In the genomic region with DNA sequence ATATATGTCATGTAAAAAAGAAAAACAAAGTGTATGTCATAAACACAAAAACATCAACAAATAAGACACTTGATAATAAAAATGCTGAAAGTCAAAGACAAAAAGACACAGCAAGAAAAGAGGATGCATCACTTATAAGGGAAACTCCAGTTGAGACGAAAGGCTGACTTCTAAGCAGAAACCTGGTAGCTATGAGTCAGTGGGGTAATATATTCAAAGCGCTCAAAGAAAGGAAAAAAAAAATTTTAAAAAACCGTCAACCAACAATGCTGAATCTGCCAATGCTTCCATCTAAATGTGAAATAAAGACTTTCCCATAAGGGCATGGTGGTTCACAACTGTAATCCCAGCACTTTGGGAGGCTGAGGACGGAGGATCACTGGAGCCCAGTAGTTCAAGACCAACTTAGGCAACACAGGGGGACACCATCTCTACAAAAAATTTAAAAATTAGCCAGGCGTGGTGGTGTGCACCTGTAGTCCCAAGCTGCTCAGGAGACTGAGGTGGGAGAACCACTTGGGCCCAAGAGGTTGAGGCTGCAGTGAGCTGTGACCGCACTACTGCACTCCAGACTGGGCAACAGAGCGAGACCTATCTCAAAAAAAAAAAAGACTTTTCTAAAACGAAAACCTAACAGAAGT, we compare ENCODE assay signal across 10 cellular contexts. TPM values are rescaled to one million over a fixed set of nuclear protein-coding genes. Genes with fewer than 3 reads are reported as not detected.
A peak's percentile ranks its signal among the peaks of the same experiment; 100 is the strongest.
DNase-seq lines count a peak whose midpoint lies in the region; ATAC-seq, FAIRE-seq and TF ChIP-seq lines count a peak whose summit lies in the region.
"Had no signal": no experiment of that assay in that cellular context is flagged by ENCODE, and none has a peak within 500 bp of the region (broad histone marks: within the 10 kb centered on the region; RNA-seq: fewer than 3 reads in every experiment).

No MANE protein-coding gene starts in this region.

- TF ChIP-seq RAD21 in GM12878 (IDR thresholded peaks at IDR 0.05; ENCODE audit: insufficient read depth, low read depth, low read length): no peak

- TF ChIP-seq POLR2A in GM12878 (IDR thresholded peaks at IDR 0.05; ENCODE audit: low read depth, low read length) (no peak), sigmoid colon (IDR thresholded peaks at IDR 0.05) (no peak)

- no peak for TF ChIP-seq CTCF in GM13977 (IDR thresholded peaks at IDR 0.05; ENCODE audit: extremely low read depth, insufficient read depth, missing control alignments)
- no peak for TF ChIP-seq CTCF in GM12878 (IDR thresholded peaks at IDR 0.05 in 2 of 3, conservative IDR thresholded peaks at IDR 0.05 in 1 of 3; ENCODE audit: control insufficient read depth in 2 of 3, extremely low read depth in 1 of 3, insufficient read depth in 1 of 3, low read depth in 3 of 3, low read length in 3 of 3)
- no peak for TF ChIP-seq CTCF in sigmoid colon (IDR thresholded peaks at IDR 0.05)

- DNase-seq in GM13977 (ENCODE audit: low spot score): peak; percentile 58
- peak; percentile 74 for DNase-seq in GM12878 (ENCODE audit: low read depth, low spot score)
- DNase-seq in sigmoid colon: no peak
- DNase-seq in effector CD8-positive, alpha-beta T cell (lab: John Stamatoyannopoulos, UW): no peak
- DNase-seq in NCI-H146 treated with DMSO at 0.1 percent for 48 hours (lab: John Stamatoyannopoulos, UW; ENCODE audit: unreplicated experiment): no peak
- no peak for DNase-seq in nucleus accumbens (lab: John Stamatoyannopoulos, UW)
- DNase-seq: cerebellar nuclear complex, T-helper 9 cell had no signal

- POLR2A ChIA-PET in GM12878 (lab: Charles Lee): interaction anchor here (0.6 to 5.1 kb wide), 10 partner anchors 10 to 117 kb away, joined by 3 to 42 read pairs (median 3); no protein-coding TSS in a partner anchor

- under 1% methylated on average over 8 of the region's 8 CpGs for WGBS in GM12878 (ENCODE audit: insufficient coverage, insufficient replicate concordance, low lambda C conversion rate, missing lambda C conversion rate)
- 67 to 90% methylated on average over 8 of the region's 8 CpGs for WGBS in sigmoid colon, 2 donors

- no TSS peak for BruUV-seq in GM12878 (replicated peaks; lab: Mats Ljungman, UMichigan)

- ATAC-seq in GM19468 (IDR thresholded peaks at IDR 0.05; ENCODE audit: extremely low read depth, unreplicated experiment) (peak; percentile 32), HG03159 (IDR thresholded peaks at IDR 0.05; ENCODE audit: unreplicated experiment) (peak; percentile 71), GM12878 (peak; percentile 83)

- CTCF ChIA-PET in GM12878 (lab: Yijun Ruan, JAX): interaction anchor here (0.6 to 4.9 kb wide), 10 partner anchors 9 to 104 kb away, joined by 3 to 38 read pairs (median 4); no protein-coding TSS in a partner anchor

- SMC1A ChIA-PET in GM12878 (lab: Charles Lee; ENCODE audit: uncharacterized antibody, unreplicated experiment): interaction anchor here (0.6 to 12.4 kb wide), 12 partner anchors 10 to 151 kb away, joined by 3 to 169 read pairs (median 4); no protein-coding TSS in a partner anchor

- intact Hi-C loops in GM12878 (cut with micrococcal nuclease; ENCODE audit: unreplicated experiment): loop anchor here (2.0 kb wide), 1 partner anchor 15 kb away; no protein-coding TSS in a partner anchor
- intact Hi-C loops in sigmoid colon (cut with DNase I): no loop called here

- H2AFZ ChIP-seq in GM12878 (ENCODE audit: control insufficient read depth, low read depth, low read length): no peak overlapping the region

- no peaks in the 10 kb centered on the region; the same call in 1 of the 3 replicates for H3K9me3 ChIP-seq in GM12878 (replicated peaks; ENCODE audit: control insufficient read depth, insufficient read depth, low read length)
- H3K9me3 ChIP-seq in sigmoid colon: no peaks in the 10 kb centered on the region

- no peaks in the 10 kb centered on the region for H4K20me1 ChIP-seq in GM12878 (ENCODE audit: control insufficient read depth, insufficient read depth)

- H3K79me2 ChIP-seq in GM12878 (ENCODE audit: control insufficient read depth, insufficient read depth, low read length): peaks cover 86% of the 10 kb centered on the region

- TF ChIP-seq EP300 in GM12878 (IDR thresholded peaks at IDR 0.05; ENCODE audit: borderline replicate concordance in 1 of 2, control insufficient read depth in 1 of 2, low read depth in 2 of 2, low read length in 2 of 2): peak in 1 of 2 experiments; percentile 58; a peak in 1 of 4 replicates
- TF ChIP-seq EP300 in sigmoid colon (IDR thresholded peaks at IDR 0.05): no peak

- peaks cover 49% of the 10 kb centered on the region for H3K4me1 ChIP-seq in GM12878 (ENCODE audit: control insufficient read depth, insufficient read depth, low read length)
- H3K4me1 ChIP-seq in sigmoid colon: peaks cover 0 to 66% (median 38%) of the 10 kb centered on the region in 4 donors

- H3K27ac ChIP-seq in GM12878 (ENCODE audit: control insufficient read depth, insufficient read depth): peak overlapping the region; percentile 74
- H3K27ac ChIP-seq in sigmoid colon: peak overlapping the region in 1 of 4 donors; percentile 30

- peak; percentile 31 for FAIRE-seq in GM12878 (lab: Jason Lieb, UNC)

- no peak overlapping the region for H3K9ac ChIP-seq in GM12878 (ENCODE audit: control insufficient read depth, insufficient read depth, low read length)

- H3K27me3 ChIP-seq in GM12878 (replicated peaks in 1 of 2; ENCODE audit: control insufficient read depth in 2 of 2, insufficient read depth in 2 of 2, low read length in 1 of 2) (no peaks in the 10 kb centered on the region), sigmoid colon (no peaks in the 10 kb centered on the region)

- H3K36me3 ChIP-seq in GM12878 (ENCODE audit: control insufficient read depth in 2 of 2, insufficient read depth in 2 of 2, low read length in 1 of 2) (no peaks in the 10 kb centered on the region), sigmoid colon (no peaks in the 10 kb centered on the region)

- peak overlapping the region; percentile 66 for H3K4me2 ChIP-seq in GM12878 (ENCODE audit: control insufficient read depth, insufficient read depth)

- peak overlapping the region; percentile 48 for H3K4me3 ChIP-seq in GM12878
- no peak overlapping the region for H3K4me3 ChIP-seq in sigmoid colon

- RAD21 ChIA-PET in GM12878 (lab: Charles Lee; ENCODE audit: unreplicated experiment): interaction anchor here (0.6 to 5.6 kb wide), 13 partner anchors 10 to 100 kb away, joined by 3 to 53 read pairs (median 4); no protein-coding TSS in a partner anchor

- in situ Hi-C loops in GM13977 (cut with MboI; ENCODE audit: low pct_unique_long_range_greater_than_20kb, low sequenced_read_pairs, unreplicated experiment) (no loop called here), GM12878 (cut with MboI) (no loop called here)

TF ChIP-seq in GM12878, 131 proteins besides CTCF, POLR2A, EP300 and RAD21 (continues in another document):
- TF ChIP-seq ATF7 (IDR thresholded peaks at IDR 0.05; ENCODE audit: low read depth): peak; percentile 65
- TF ChIP-seq SMARCA5 (IDR thresholded peaks at IDR 0.05): peak; percentile 87
- no peak for TF ChIP-seq ETV6 (conservative IDR thresholded peaks at IDR 0.05 in 1 of 2, IDR thresholded peaks at IDR 0.05 in 1 of 2; ENCODE audit: borderline replicate concordance in 1 of 2, low read depth in 1 of 2)
- TF ChIP-seq ZNF207 (IDR thresholded peaks at IDR 0.05; ENCODE audit: borderline replicate concordance): no peak
- TF ChIP-seq SPI1 (IDR thresholded peaks at IDR 0.05; ENCODE audit: borderline replicate concordance, insufficient read depth, low read depth, low read length): 0 out of 2 replicates have a peak, but pooled peaks have one; percentile 9
- peak; percentile 76; the same call in 1 of the 2 replicates for TF ChIP-seq DPF2 (IDR thresholded peaks at IDR 0.05)
- TF ChIP-seq TCF12 (IDR thresholded peaks at IDR 0.05; ENCODE audit: low read depth, low read length): 0 out of 2 replicates have a peak, but pooled peaks have one; percentile 32
- TF ChIP-seq ZNF217 (IDR thresholded peaks at IDR 0.05): peak; percentile 88
- TF ChIP-seq EED (IDR thresholded peaks at IDR 0.05; ENCODE audit: low read depth): peak; percentile 66
- TF ChIP-seq IKZF2 (IDR thresholded peaks at IDR 0.05): peak; percentile 55 to 67; a peak in 2 of 4 replicates
- peak; percentile 60 for TF ChIP-seq RELA (IDR thresholded peaks at IDR 0.05; ENCODE audit: borderline replicate concordance, partially characterized antibody)
- TF ChIP-seq LARP7 (IDR thresholded peaks at IDR 0.05): no peak
- TF ChIP-seq NFXL1 (IDR thresholded peaks at IDR 0.05; ENCODE audit: borderline replicate concordance): no peak
- no peak for TF ChIP-seq ZZZ3 (IDR thresholded peaks at IDR 0.05; ENCODE audit: control insufficient read depth, insufficient read length, low read depth)
- TF ChIP-seq, protein P1, sequence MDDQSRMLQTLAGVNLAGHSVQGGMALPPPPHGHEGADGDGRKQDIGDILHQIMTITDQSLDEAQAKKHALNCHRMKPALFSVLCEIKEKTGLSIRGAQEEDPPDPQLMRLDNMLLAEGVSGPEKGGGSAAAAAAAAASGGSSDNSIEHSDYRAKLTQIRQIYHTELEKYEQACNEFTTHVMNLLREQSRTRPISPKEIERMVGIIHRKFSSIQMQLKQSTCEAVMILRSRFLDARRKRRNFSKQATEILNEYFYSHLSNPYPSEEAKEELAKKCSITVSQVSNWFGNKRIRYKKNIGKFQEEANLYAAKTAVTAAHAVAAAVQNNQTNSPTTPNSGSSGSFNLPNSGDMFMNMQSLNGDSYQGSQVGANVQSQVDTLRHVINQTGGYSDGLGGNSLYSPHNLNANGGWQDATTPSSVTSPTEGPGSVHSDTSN (IDR thresholded peaks at IDR 0.05; ENCODE audit: insufficient replicate concordance, low read depth, low read length): no peak

RNA-seq across cellular contexts. Expression of a gene that starts 24.0 kb away (rescaled TPM):
- total RNA-seq in GM12878 (2013; cell fraction: nucleolus; rRNA removed): 56.8 and 62.0 TPM in 2 replicates
- total RNA-seq in GM12878 (2014; rRNA removed): 23.6 and 25.7 TPM in 2 replicates
- 30.8 and 33.9 TPM in 2 replicates for total RNA-seq in GM12878 (2014; rRNA removed; fragmentation: Illumina TruSeq; extraction: Trizol)
- total RNA-seq in GM12878 (2021): 28.4 and 30.7 TPM in 2 replicates
- 16.7 TPM for polyA plus RNA-seq in GM12878 (2011; ENCODE audit: low read depth)
- polyA plus RNA-seq in GM12878 (2011; rRNA removed): 25.6 and 43.0 TPM in 2 replicates
- polyA plus RNA-seq in GM12878 (2011; cell fraction: cytosol; rRNA removed): 6.6 and 7.8 TPM in 2 replicates
- 9.3 and 10.5 TPM in 2 replicates for polyA plus RNA-seq in GM12878 (2011; cell fraction: nucleus; rRNA removed)
- polyA plus RNA-seq in GM12878 (2012): 19.5 and 25.3 TPM in 2 replicates
- 32.2 and 43.5 TPM in 2 replicates for polyA plus RNA-seq in GM12878 (2014; fragmentation: Illumina TruSeq; extraction: Trizol)
- 1 to 10 TPM; 3.5 to 9.1 TPM for polyA plus RNA-seq in GM12878 (2014; fragmentation: Nextera tagmentation; extraction: Ambion mirVana)
- 21.0 and 22.6 TPM in 2 replicates for polyA plus RNA-seq in GM12878 (2014; rRNA removed)
- 10 to 100 TPM in 1 of 2 experiments, 1 to 10 TPM in 1; 6.4 to 29.6 TPM for polyA plus RNA-seq in GM12878 (2016; fragmentation: Nextera tagmentation; extraction: Ambion mirVana)
- polyA minus RNA-seq in GM12878 (2011; rRNA and poly(A)+ RNA removed): 12.4 and 18.1 TPM in 2 replicates
- polyA minus RNA-seq in GM12878 (2011; cell fraction: cytosol; rRNA and poly(A)+ RNA removed): 5.6 and 8.2 TPM in 2 replicates
- polyA minus RNA-seq in GM12878 (2011; cell fraction: nucleus; rRNA and poly(A)+ RNA removed): 10.9 and 12.2 TPM in 2 replicates
- total RNA-seq in sigmoid colon: 10 to 100 TPM; 69.5 to 91.3 (median 80.9) TPM
- polyA plus RNA-seq in sigmoid colon: 10 to 100 TPM; 20.3 to 36.1 (median 29.4) TPM

Comparison
In these comparisons a context has a peak if more than half of its experiments do, and no peak if none do; other contexts are left out.
1. DNase-seq: peak in GM13977 (single experiment) and GM12878 (single experiment); none in sigmoid colon (single experiment), effector CD8-positive, alpha-beta T cell (single experiment), NCI-H146 treated with DMSO at 0.1 percent for 48 hours (single experiment) and nucleus accumbens (0 of 56).
2. ATAC-seq: peak in every context shown above with its lines; median percentile 83 in GM12878; 71 in HG03159; 32 in GM19468.